Comparison of ENCODE assay signal across 1 cellular context in the genomic region with DNA sequence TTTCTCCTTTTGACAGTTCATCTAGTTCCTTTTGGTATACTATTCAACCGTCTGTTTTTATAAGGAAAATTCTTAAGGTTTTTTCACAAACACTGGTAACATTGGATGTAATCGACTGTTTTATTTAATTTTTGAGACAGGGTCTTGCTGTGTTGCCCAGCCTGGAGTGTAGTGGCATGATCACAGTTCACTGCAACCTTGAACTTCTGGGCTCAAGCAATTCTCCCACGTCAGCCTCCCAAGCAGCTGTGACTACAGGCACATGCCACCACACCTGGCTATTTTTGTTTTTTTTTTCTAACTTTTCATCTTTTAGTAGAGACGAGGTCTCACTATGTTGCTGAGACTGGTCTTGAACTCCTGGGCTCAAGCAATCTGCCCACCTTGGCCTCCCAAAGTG.
TF ChIP-seq lines count a peak whose summit lies in the region.

No MANE protein-coding gene starts in this region.

TF ChIP-seq in GM23338, 12 proteins besides CTCF, POLR2A, EP300 and RAD21 (continued from another document):
- TF ChIP-seq, protein P1, sequence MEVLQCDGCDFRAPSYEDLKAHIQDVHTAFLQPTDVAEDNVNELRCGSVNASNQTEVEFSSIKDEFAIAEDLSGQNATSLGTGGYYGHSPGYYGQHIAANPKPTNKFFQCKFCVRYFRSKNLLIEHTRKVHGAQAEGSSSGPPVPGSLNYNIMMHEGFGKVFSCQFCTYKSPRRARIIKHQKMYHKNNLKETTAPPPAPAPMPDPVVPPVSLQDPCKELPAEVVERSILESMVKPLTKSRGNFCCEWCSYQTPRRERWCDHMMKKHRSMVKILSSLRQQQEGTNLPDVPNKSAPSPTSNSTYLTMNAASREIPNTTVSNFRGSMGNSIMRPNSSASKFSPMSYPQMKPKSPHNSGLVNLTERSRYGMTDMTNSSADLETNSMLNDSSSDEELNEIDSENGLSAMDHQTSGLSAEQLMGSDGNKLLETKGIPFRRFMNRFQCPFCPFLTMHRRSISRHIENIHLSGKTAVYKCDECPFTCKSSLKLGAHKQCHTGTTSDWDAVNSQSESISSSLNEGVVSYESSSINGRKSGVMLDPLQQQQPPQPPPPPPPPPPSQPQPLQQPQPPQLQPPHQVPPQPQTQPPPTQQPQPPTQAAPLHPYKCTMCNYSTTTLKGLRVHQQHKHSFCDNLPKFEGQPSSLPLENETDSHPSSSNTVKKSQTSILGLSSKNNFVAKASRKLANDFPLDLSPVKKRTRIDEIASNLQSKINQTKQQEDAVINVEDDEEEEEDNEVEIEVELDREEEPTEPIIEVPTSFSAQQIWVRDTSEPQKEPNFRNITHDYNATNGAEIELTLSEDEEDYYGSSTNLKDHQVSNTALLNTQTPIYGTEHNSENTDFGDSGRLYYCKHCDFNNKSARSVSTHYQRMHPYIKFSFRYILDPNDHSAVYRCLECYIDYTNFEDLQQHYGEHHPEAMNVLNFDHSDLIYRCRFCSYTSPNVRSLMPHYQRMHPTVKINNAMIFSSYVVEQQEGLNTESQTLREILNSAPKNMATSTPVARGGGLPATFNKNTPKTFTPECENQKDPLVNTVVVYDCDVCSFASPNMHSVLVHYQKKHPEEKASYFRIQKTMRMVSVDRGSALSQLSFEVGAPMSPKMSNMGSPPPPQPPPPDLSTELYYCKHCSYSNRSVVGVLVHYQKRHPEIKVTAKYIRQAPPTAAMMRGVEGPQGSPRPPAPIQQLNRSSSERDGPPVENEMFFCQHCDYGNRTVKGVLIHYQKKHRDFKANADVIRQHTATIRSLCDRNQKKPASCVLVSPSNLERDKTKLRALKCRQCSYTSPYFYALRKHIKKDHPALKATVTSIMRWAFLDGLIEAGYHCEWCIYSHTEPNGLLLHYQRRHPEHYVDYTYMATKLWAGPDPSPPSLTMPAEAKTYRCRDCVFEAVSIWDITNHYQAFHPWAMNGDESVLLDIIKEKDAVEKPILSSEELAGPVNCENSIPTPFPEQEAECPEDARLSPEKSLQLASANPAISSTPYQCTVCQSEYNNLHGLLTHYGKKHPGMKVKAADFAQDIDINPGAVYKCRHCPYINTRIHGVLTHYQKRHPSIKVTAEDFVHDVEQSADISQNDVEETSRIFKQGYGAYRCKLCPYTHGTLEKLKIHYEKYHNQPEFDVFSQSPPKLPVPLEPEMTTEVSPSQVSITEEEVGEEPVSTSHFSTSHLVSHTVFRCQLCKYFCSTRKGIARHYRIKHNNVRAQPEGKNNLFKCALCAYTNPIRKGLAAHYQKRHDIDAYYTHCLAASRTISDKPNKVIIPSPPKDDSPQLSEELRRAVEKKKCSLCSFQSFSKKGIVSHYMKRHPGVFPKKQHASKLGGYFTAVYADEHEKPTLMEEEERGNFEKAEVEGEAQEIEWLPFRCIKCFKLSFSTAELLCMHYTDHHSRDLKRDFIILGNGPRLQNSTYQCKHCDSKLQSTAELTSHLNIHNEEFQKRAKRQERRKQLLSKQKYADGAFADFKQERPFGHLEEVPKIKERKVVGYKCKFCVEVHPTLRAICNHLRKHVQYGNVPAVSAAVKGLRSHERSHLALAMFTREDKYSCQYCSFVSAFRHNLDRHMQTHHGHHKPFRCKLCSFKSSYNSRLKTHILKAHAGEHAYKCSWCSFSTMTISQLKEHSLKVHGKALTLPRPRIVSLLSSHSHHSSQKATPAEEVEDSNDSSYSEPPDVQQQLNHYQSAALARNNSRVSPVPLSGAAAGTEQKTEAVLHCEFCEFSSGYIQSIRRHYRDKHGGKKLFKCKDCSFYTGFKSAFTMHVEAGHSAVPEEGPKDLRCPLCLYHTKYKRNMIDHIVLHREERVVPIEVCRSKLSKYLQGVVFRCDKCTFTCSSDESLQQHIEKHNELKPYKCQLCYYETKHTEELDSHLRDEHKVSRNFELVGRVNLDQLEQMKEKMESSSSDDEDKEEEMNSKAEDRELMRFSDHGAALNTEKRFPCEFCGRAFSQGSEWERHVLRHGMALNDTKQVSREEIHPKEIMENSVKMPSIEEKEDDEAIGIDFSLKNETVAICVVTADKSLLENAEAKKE (CRISPR knock-in tag; IDR thresholded peaks at IDR 0.05), result no peak
- no peak for TF ChIP-seq ZNF114 (CRISPR knock-in tag; IDR thresholded peaks at IDR 0.05)
- TF ChIP-seq, protein P2, sequence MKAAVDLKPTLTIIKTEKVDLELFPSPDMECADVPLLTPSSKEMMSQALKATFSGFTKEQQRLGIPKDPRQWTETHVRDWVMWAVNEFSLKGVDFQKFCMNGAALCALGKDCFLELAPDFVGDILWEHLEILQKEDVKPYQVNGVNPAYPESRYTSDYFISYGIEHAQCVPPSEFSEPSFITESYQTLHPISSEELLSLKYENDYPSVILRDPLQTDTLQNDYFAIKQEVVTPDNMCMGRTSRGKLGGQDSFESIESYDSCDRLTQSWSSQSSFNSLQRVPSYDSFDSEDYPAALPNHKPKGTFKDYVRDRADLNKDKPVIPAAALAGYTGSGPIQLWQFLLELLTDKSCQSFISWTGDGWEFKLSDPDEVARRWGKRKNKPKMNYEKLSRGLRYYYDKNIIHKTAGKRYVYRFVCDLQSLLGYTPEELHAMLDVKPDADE (IDR thresholded peaks at IDR 0.05), result no peak
